In genomic region chr6:131717815-131718214, GRCh38 we compare ENCODE assay signal across 17 cellular contexts. TPM values are rescaled to one million over a fixed set of nuclear protein-coding genes. Genes with fewer than 3 reads are reported as not detected.
DNase-seq lines count a peak whose midpoint lies in the region; ATAC-seq and TF ChIP-seq lines count a peak whose summit lies in the region.
"Had no signal": no experiment of that assay in that cellular context is flagged by ENCODE, and none has a peak within 500 bp of the region (broad histone marks: within the 10 kb centered on the region; RNA-seq: fewer than 3 reads in every experiment).

No MANE protein-coding gene starts in this region.

- H3K9ac ChIP-seq in trophoblast cell (ENCODE audit: low read length): no peak overlapping the region
- H3K9ac ChIP-seq: BLaER1 had no signal

- no peak overlapping the region for H3K4me3 ChIP-seq in choroid plexus epithelial cell (ENCODE audit: low read depth, low read length)
- H3K4me3 ChIP-seq in trophoblast cell (ENCODE audit: low read depth, low read length): no peak overlapping the region
- H3K4me3 ChIP-seq: BLaER1 had no signal

- no peaks in the 10 kb centered on the region for H3K9me3 ChIP-seq in trophoblast cell (ENCODE audit: insufficient read depth, low read depth, low read length)
- H3K9me3 ChIP-seq: BLaER1 had no signal

- H3K79me1 ChIP-seq in trophoblast cell (ENCODE audit: low read length): no peaks in the 10 kb centered on the region

- H3K4ac ChIP-seq in trophoblast cell (ENCODE audit: low read depth, low read length): no peak overlapping the region

- no peaks in the 10 kb centered on the region for H3K4me1 ChIP-seq in trophoblast cell (ENCODE audit: control insufficient read depth in 1 of 2, insufficient read depth in 2 of 2, low read length in 2 of 2)
- H3K4me1 ChIP-seq: BLaER1 had no signal

- H2BK5ac ChIP-seq in trophoblast cell (ENCODE audit: low read depth, low read length, poor library complexity): no peak overlapping the region

- H2AK5ac ChIP-seq in trophoblast cell (ENCODE audit: low read length): no peak overlapping the region

- no CpG with 5 or more reads among the region's 2 CpGs for WGBS in trophoblast cell (ENCODE audit: extremely low coverage, insufficient coverage, insufficient read length)

- H2BK12ac ChIP-seq in trophoblast cell (ENCODE audit: low read length): no peak overlapping the region

- TF ChIP-seq CTCF in choroid plexus epithelial cell (conservative IDR thresholded peaks at IDR 0.05; ENCODE audit: low read depth, low read length): no peak

- H3K18ac ChIP-seq in trophoblast cell (ENCODE audit: low read length): no peak overlapping the region

- no peak overlapping the region for H2BK120ac ChIP-seq in trophoblast cell (ENCODE audit: insufficient read depth, low read length, poor library complexity)

- no peaks in the 10 kb centered on the region for H3K27me3 ChIP-seq in trophoblast cell (ENCODE audit: insufficient read depth, low read length)
- H3K27me3 ChIP-seq: BLaER1 had no signal

- no peak overlapping the region for H3K14ac ChIP-seq in trophoblast cell (ENCODE audit: low read length)

- ATAC-seq in GM18907 (IDR thresholded peaks at IDR 0.05; ENCODE audit: unreplicated experiment): no peak

- H4K91ac ChIP-seq in trophoblast cell (ENCODE audit: low read depth, low read length): no peak overlapping the region

- no peak overlapping the region for H2AFZ ChIP-seq in trophoblast cell (ENCODE audit: insufficient read depth, low read length, poor library complexity)

- no peak overlapping the region for H4K12ac ChIP-seq in trophoblast cell (ENCODE audit: low read depth, low read length)

- no peak overlapping the region for H4K8ac ChIP-seq in trophoblast cell (ENCODE audit: low read depth, low read length)

- H3K36me3 ChIP-seq in trophoblast cell (ENCODE audit: control insufficient read depth in 1 of 2, insufficient read depth in 2 of 2, low read length in 2 of 2): no peaks in the 10 kb centered on the region
- H3K36me3 ChIP-seq: BLaER1 had no signal

- H3K4me2 ChIP-seq in trophoblast cell (ENCODE audit: low read length): no peak overlapping the region
- H3K4me2 ChIP-seq: BLaER1 had no signal

- H3K27ac ChIP-seq in trophoblast cell (ENCODE audit: low read depth, low read length): no peak overlapping the region
- H3K27ac ChIP-seq: 22Rv1, BLaER1 had no signal

- H3K23ac ChIP-seq in trophoblast cell (ENCODE audit: low read length): no peak overlapping the region

- H3K79me2 ChIP-seq in trophoblast cell (ENCODE audit: control insufficient read depth, insufficient read depth, low read length, poor library complexity): no peaks in the 10 kb centered on the region

- peak; percentile 3 for DNase-seq in DMS53 (lab: John Stamatoyannopoulos, UW)
- no peak for DNase-seq in DMS53 treated with DMSO at 0.1 percent for 48 hours (lab: John Stamatoyannopoulos, UW; ENCODE audit: unreplicated experiment)
- DNase-seq in NCI-H1930 (lab: John Stamatoyannopoulos, UW): peak; percentile 9 to 36
- DNase-seq in choroid plexus epithelial cell (ENCODE audit: low read depth): peak; percentile 5
- DNase-seq in trophoblast cell: peak; percentile 41 to 60
- DNase-seq in C1 segment of cervical spinal cord (lab: John Stamatoyannopoulos, UW): no peak
- no peak for DNase-seq in Ammon's horn (ENCODE audit: low spot score)
- DNase-seq: Calu3; CD4-positive, CD25-positive, alpha-beta regulatory T cell; DMS 273 treated with DMSO at 0.1 percent for 48 hours; DMS79 treated with DMSO at 0.1 percent for 48 hours; EL; GOT3; H9 had no signal

RNA-seq across cellular contexts. Expression of gene CTAGE9, which starts 7.0 kb away (rescaled TPM):
- not detected in 2 replicates for polyA plus RNA-seq in trophoblast cell (2013)
- polyA plus RNA-seq: CD4-positive, CD25-positive, alpha-beta regulatory T cell had no signal

RNA-seq across cellular contexts. Expression of gene OR2A4, which starts 16.6 kb away (rescaled TPM):
- polyA plus RNA-seq in trophoblast cell (2013): not detected in 2 replicates
- polyA plus RNA-seq: CD4-positive, CD25-positive, alpha-beta regulatory T cell had no signal

Comparison
In these comparisons a context has a peak if more than half of its experiments do, and no peak if none do; other contexts are left out.
1. DNase-seq: peak in DMS53 (single experiment), NCI-H1930 (2 of 2), choroid plexus epithelial cell (single experiment) and trophoblast cell (2 of 2); none in DMS53 treated with DMSO at 0.1 percent for 48 hours (single experiment), C1 segment of cervical spinal cord (0 of 14) and Ammon's horn (single experiment).